Comparison of ENCODE assay signal across 24 cellular contexts in the genomic region with DNA sequence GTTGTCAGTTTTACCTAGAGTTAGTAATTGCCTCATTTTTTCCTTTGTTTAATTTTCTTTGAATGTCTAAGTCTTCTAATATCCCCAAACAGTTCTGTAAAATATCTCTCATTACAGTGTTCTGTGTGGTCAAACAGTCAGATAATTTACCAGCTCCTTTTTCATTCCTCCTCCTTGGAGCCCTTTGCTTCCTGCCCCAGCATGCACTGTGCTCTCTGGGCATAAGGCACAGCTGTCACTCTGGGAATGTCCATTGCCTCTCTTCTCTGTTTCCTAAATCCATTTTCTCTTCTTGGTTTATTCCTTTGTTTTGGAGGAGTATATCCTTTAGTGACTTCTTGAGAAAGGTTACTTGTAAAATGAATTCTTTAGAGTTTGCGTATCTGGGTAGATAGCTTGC.
"Had no signal": no experiment of that assay in that cellular context is flagged by ENCODE, and none has a peak within 500 bp of the region (broad histone marks: within the 10 kb centered on the region; RNA-seq: fewer than 3 reads in every experiment).

No MANE protein-coding gene starts in this region.

- H3K4me3 Mint-ChIP-seq: activated CD8-positive, alpha-beta T cell treated with anti-CD3 and anti-CD28 coated beads, Interleukin-2, amount 10 ng/mL, durations not matched to agents 7 days and 5 days; activated naive CD8-positive, alpha-beta T cell treated with anti-CD3 and anti-CD28 coated beads, Interleukin-2, amount 10 ng/mL, durations not matched to agents 7 days and 5 days; T-helper 1 cell treated with Interleukin-12 subunit alpha and Interleukin-12 subunit beta and Interleukin-4 antibody, amounts not matched to agents 30 μg/mL and 1 μg/mL, for 36 hours had no signal

- DNase-seq: activated CD4-positive, alpha-beta T cell treated with anti-CD3 and anti-CD28 coated beads for 4 hours; activated CD8-positive, alpha-beta memory T cell treated with anti-CD3 and anti-CD28 coated beads, Interleukin-2, amount 50 U/mL, for 48 hours; activated CD8-positive, alpha-beta T cell treated with anti-CD3 and anti-CD28 coated beads, Interleukin-2, amount 10 ng/mL, durations not matched to agents 7 days and 5 days; activated effector memory CD4-positive, alpha-beta T cell treated with Interleukin-2 at 50 U/mL for 16 hours; activated naive CD4-positive, alpha-beta T cell; activated naive CD8-positive, alpha-beta T cell treated with anti-CD3 and anti-CD28 coated beads, Interleukin-2, amount 10 ng/mL, durations not matched to agents 7 days and 5 days; activated T-cell treated with anti-CD3 and anti-CD28 coated beads, Interleukin-2, amount 50 U/mL, for 1 hour; adrenal gland; anterior cingulate cortex; Karpas-422; MM.1S; NCI-H1105; NCI-H1436; NCI-H1694 treated with DMSO at 0.1 percent for 48 hours; NCI-H2029 treated with DMSO at 0.1 percent for 48 hours; NCI-H345; NCI-H510A; NCI-H526 treated with DMSO at 0.1 percent for 48 hours; PC-3; SHP77 had no signal

- H3K4me1 Mint-ChIP-seq: activated naive CD8-positive, alpha-beta T cell treated with anti-CD3 and anti-CD28 coated beads, Interleukin-2, amount 10 ng/mL, durations not matched to agents 7 days and 5 days had no signal

- H3K27me3 Mint-ChIP-seq: activated naive CD8-positive, alpha-beta T cell treated with anti-CD3 and anti-CD28 coated beads, Interleukin-2, amount 10 ng/mL, durations not matched to agents 7 days and 5 days had no signal

- H3K27ac ChIP-seq: adrenal gland, breast epithelium had no signal

- H3K9me3 ChIP-seq: adrenal gland, breast epithelium had no signal

- H3K4me3 ChIP-seq: adrenal gland, breast epithelium had no signal

- H3K27ac Mint-ChIP-seq: activated CD8-positive, alpha-beta T cell treated with anti-CD3 and anti-CD28 coated beads, Interleukin-2, amount 10 ng/mL, durations not matched to agents 7 days and 5 days; activated naive CD8-positive, alpha-beta T cell treated with anti-CD3 and anti-CD28 coated beads, Interleukin-2, amount 10 ng/mL, durations not matched to agents 7 days and 5 days; T-helper 1 cell treated with Interleukin-12 subunit alpha and Interleukin-12 subunit beta and Interleukin-4 antibody, amounts not matched to agents 30 μg/mL and 1 μg/mL, for 36 hours had no signal

- H3K4me1 ChIP-seq: breast epithelium had no signal

- FAIRE-seq: RCC 7860 had no signal

- H3K9me3 Mint-ChIP-seq: T-helper 1 cell treated with Interleukin-12 subunit alpha and Interleukin-12 subunit beta and Interleukin-4 antibody, amounts not matched to agents 30 μg/mL and 1 μg/mL, for 36 hours had no signal

- ATAC-seq: activated CD4-positive, CD25-positive, alpha-beta regulatory T cell treated with anti-CD3 and anti-CD28 coated beads, Interleukin-2, amount 50 U/mL, for 24 hours; activated CD8-positive, alpha-beta T cell treated with anti-CD3 and anti-CD28 coated beads, Interleukin-2, amount 10 ng/mL, durations not matched to agents 7 days and 5 days; PC-3 had no signal

- H3K36me3 ChIP-seq: adrenal gland, breast epithelium had no signal

- H3K27me3 ChIP-seq: adrenal gland, breast epithelium had no signal

- H3K36me3 Mint-ChIP-seq: activated naive CD8-positive, alpha-beta T cell treated with anti-CD3 and anti-CD28 coated beads, Interleukin-2, amount 10 ng/mL, durations not matched to agents 7 days and 5 days had no signal
